Comparison of ENCODE assay signal across 2 cellular contexts in the genomic region with DNA sequence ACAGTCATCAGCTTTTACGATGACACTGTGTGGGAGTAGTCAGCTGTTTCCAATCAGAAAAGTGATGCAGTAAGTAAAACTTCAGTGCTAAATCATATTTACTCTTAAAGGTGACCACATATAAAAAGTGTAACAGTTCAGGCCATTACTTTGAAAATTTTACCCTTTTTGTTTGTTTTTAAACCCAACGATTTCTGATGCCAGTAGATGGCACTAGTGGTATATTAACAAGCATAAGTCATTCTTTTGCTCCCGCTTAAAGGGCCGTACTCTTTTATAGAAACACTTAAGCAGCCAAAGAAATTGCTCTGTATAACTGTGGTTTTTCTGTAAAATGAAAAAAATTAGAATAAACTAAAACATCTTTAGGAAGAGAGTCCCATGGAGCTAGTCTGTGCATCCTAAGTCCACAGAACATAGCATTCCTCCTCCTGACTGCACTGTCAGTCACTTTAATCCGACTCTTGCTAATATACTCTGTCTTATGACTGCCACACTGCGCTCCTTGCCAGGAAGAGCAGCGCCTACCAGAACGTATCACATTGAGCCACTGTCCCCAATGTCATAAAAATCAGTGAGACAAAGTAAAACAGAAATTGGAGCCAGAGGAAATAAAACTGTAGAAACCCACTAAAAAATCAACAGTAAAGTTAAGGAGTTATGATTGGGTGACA.
TF ChIP-seq lines count a peak whose summit lies in the region.

No MANE protein-coding gene starts in this region.

TF ChIP-seq in IMR-90, 13 proteins besides CTCF, POLR2A, EP300 and RAD21:
- no peak for TF ChIP-seq MXI1 (IDR thresholded peaks at IDR 0.05; ENCODE audit: borderline replicate concordance, low read depth, low read length)
- TF ChIP-seq SMC3 (IDR thresholded peaks at IDR 0.05; ENCODE audit: low read depth, low read length): peak; percentile 81

TF ChIP-seq in endothelial cell of umbilical vein, 7 proteins besides CTCF, POLR2A, EP300 and RAD21:
- TF ChIP-seq FOS (IDR thresholded peaks at IDR 0.05; ENCODE audit: borderline replicate concordance, insufficient read depth, low read length) (no peak), MYC (IDR thresholded peaks at IDR 0.05; ENCODE audit: low read depth, low read length) (no peak), JUN (IDR thresholded peaks at IDR 0.05; ENCODE audit: borderline replicate concordance, insufficient read depth, insufficient read length, low read depth) (no peak)
TF ChIP-seq in endothelial cell of umbilical vein: peak in this region for 0.
